Comparison of ENCODE assay signal across 1 cellular context in the genomic region with DNA sequence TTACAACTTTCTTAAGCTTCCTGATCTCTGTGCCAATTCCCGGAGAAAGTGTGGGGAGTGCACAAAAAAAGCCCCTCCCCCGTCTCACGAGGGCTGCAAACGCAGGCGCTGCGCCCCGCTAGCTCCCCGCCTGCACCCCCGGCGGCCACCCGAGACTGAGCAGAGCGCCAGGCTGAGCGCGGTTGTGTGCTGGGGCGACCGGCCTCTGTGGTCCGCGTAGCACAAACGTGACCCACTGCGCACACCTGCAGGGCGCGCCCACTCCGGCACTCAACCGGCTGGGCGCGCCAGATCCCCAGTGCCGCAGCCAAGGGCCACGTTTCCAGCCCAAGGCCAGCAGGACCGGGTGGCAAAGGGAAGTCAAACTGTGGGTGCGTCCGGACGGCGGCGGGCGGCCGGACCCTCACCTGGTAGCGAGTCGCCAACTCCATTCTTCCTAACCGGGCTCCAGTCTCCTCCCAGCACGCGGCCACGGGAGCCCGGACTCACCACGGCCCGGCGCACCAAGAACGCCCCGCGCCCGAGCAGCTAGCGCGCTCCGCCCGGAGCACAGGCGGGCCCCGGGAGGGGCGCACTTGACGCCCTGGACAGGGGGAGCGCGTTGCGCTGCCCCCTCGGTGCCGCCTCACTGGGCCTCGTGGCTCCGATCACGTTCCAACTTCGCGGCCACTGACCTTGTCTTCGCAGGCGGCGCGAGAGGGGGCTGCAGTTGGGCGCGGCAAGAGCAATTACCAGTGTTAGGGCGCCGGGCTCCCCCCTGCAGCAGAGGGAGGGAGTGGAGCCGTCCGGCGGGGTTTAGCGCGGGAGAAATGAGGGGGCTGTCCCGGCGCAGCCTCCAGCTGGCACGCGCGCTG.
TF ChIP-seq lines count a peak whose summit lies in the region.

A gene with protein sequence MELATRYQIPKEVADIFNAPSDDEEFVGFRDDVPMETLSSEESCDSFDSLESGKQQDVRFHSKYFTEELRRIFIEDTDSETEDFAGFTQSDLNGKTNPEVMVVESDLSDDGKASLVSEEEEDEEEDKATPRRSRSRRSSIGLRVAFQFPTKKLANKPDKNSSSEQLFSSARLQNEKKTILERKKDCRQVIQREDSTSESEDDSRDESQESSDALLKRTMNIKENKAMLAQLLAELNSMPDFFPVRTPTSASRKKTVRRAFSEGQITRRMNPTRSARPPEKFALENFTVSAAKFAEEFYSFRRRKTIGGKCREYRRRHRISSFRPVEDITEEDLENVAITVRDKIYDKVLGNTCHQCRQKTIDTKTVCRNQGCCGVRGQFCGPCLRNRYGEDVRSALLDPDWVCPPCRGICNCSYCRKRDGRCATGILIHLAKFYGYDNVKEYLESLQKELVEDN (minus strand): TSS at position 526 of the 854 bp plus-strand sequence. CDS start 95 bp downstream, at position 431.

TF ChIP-seq in K562, 482 proteins besides CTCF, POLR2A, EP300 and RAD21 (continued from another document):
- TF ChIP-seq, protein P1, sequence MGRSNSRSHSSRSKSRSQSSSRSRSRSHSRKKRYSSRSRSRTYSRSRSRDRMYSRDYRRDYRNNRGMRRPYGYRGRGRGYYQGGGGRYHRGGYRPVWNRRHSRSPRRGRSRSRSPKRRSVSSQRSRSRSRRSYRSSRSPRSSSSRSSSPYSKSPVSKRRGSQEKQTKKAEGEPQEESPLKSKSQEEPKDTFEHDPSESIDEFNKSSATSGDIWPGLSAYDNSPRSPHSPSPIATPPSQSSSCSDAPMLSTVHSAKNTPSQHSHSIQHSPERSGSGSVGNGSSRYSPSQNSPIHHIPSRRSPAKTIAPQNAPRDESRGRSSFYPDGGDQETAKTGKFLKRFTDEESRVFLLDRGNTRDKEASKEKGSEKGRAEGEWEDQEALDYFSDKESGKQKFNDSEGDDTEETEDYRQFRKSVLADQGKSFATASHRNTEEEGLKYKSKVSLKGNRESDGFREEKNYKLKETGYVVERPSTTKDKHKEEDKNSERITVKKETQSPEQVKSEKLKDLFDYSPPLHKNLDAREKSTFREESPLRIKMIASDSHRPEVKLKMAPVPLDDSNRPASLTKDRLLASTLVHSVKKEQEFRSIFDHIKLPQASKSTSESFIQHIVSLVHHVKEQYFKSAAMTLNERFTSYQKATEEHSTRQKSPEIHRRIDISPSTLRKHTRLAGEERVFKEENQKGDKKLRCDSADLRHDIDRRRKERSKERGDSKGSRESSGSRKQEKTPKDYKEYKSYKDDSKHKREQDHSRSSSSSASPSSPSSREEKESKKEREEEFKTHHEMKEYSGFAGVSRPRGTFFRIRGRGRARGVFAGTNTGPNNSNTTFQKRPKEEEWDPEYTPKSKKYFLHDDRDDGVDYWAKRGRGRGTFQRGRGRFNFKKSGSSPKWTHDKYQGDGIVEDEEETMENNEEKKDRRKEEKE (IDR thresholded peaks at IDR 0.05; ENCODE audit: borderline replicate concordance in 1 of 2, control insufficient read depth in 1 of 2, low read depth in 2 of 2, low read length in 1 of 2), result peak in 1 of 2 experiments; percentile 94; a peak in 2 of 4 replicates
- TF ChIP-seq SMARCA5 (IDR thresholded peaks at IDR 0.05) (no peak), FOXK2 (conservative IDR thresholded peaks at IDR 0.05 in 1 of 2, IDR thresholded peaks at IDR 0.05 in 1 of 2; ENCODE audit: low read depth in 2 of 2) (peak in 1 of 2 experiments; percentile 98; a peak in 2 of 4 replicates), TCF7L2 (IDR thresholded peaks at IDR 0.05; ENCODE audit: low read depth, low read length) (peak; percentile 61; the same call in 1 of the 2 replicates), RBM39 (optimal IDR thresholded peaks at IDR 0.05; ENCODE audit: low read depth, low read length) (no peak), TOE1 (IDR thresholded peaks at IDR 0.05; ENCODE audit: borderline replicate concordance) (peak; percentile 92), TOE1 (CRISPR knock-in tag; IDR thresholded peaks at IDR 0.05; ENCODE audit: borderline replicate concordance, low read depth) (no peak), ZNF780A (CRISPR knock-in tag; IDR thresholded peaks at IDR 0.05) (no peak), EHMT2 (IDR thresholded peaks at IDR 0.05) (no peak), SREBF1 (IDR thresholded peaks at IDR 0.05; ENCODE audit: borderline replicate concordance, low read depth, low read length) (no peak), HDGF (IDR thresholded peaks at IDR 0.05) (no peak), CXXC5 (CRISPR knock-in tag; IDR thresholded peaks at IDR 0.05) (peak; percentile 51; the same call in 1 of the 2 replicates), BRD9 (IDR thresholded peaks at IDR 0.05; ENCODE audit: low read depth, partially characterized antibody) (no peak), ZNF24 (IDR thresholded peaks at IDR 0.05) (no peak), FOSL1 (tag; conservative IDR thresholded peaks at IDR 0.05) (no peak), HMG20B (CRISPR knock-in tag; IDR thresholded peaks at IDR 0.05) (no peak), ZNF347 (CRISPR knock-in tag; IDR thresholded peaks at IDR 0.05; ENCODE audit: low read depth) (no peak), HMGN3 (IDR thresholded peaks at IDR 0.05; ENCODE audit: borderline replicate concordance, extremely low read depth, insufficient read length, low read depth, low read length) (no peak), SOX6 (IDR thresholded peaks at IDR 0.05) (no peak)
- TF ChIP-seq, protein P2, sequence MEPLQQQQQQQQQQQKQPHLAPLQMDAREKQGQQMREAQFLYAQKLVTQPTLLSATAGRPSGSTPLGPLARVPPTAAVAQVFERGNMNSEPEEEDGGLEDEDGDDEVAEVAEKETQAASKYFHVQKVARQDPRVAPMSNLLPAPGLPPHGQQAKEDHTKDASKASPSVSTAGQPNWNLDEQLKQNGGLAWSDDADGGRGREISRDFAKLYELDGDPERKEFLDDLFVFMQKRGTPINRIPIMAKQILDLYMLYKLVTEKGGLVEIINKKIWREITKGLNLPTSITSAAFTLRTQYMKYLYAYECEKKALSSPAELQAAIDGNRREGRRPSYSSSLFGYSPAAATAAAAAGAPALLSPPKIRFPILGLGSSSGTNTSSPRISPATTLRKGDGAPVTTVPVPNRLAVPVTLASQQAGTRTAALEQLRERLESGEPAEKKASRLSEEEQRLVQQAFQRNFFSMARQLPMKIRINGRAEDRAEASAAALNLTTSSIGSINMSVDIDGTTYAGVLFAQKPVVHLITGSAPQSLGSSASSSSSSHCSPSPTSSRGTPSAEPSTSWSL (CRISPR knock-in tag; IDR thresholded peaks at IDR 0.05; ENCODE audit: borderline replicate concordance), result no peak
- TF ChIP-seq, protein P3, sequence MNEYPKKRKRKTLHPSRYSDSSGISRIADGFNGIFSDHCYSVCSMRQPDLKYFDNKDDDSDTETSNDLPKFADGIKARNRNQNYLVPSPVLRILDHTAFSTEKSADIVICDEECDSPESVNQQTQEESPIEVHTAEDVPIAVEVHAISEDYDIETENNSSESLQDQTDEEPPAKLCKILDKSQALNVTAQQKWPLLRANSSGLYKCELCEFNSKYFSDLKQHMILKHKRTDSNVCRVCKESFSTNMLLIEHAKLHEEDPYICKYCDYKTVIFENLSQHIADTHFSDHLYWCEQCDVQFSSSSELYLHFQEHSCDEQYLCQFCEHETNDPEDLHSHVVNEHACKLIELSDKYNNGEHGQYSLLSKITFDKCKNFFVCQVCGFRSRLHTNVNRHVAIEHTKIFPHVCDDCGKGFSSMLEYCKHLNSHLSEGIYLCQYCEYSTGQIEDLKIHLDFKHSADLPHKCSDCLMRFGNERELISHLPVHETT (CRISPR knock-in tag; conservative IDR thresholded peaks at IDR 0.05 in 1 of 2, IDR thresholded peaks at IDR 0.05 in 1 of 2), result no peak
- TF ChIP-seq, protein P4, sequence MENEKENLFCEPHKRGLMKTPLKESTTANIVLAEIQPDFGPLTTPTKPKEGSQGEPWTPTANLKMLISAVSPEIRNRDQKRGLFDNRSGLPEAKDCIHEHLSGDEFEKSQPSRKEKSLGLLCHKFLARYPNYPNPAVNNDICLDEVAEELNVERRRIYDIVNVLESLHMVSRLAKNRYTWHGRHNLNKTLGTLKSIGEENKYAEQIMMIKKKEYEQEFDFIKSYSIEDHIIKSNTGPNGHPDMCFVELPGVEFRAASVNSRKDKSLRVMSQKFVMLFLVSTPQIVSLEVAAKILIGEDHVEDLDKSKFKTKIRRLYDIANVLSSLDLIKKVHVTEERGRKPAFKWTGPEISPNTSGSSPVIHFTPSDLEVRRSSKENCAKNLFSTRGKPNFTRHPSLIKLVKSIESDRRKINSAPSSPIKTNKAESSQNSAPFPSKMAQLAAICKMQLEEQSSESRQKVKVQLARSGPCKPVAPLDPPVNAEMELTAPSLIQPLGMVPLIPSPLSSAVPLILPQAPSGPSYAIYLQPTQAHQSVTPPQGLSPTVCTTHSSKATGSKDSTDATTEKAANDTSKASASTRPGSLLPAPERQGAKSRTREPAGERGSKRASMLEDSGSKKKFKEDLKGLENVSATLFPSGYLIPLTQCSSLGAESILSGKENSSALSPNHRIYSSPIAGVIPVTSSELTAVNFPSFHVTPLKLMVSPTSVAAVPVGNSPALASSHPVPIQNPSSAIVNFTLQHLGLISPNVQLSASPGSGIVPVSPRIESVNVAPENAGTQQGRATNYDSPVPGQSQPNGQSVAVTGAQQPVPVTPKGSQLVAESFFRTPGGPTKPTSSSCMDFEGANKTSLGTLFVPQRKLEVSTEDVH (IDR thresholded peaks at IDR 0.05; ENCODE audit: low read depth, partially characterized antibody), result peak; percentile 87
- TF ChIP-seq, protein P5, sequence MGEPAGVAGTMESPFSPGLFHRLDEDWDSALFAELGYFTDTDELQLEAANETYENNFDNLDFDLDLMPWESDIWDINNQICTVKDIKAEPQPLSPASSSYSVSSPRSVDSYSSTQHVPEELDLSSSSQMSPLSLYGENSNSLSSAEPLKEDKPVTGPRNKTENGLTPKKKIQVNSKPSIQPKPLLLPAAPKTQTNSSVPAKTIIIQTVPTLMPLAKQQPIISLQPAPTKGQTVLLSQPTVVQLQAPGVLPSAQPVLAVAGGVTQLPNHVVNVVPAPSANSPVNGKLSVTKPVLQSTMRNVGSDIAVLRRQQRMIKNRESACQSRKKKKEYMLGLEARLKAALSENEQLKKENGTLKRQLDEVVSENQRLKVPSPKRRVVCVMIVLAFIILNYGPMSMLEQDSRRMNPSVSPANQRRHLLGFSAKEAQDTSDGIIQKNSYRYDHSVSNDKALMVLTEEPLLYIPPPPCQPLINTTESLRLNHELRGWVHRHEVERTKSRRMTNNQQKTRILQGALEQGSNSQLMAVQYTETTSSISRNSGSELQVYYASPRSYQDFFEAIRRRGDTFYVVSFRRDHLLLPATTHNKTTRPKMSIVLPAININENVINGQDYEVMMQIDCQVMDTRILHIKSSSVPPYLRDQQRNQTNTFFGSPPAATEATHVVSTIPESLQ (CRISPR knock-in tag; IDR thresholded peaks at IDR 0.05), result 0 out of 2 replicates have a peak, but pooled peaks have one; percentile 48
- TF ChIP-seq, protein P6, sequence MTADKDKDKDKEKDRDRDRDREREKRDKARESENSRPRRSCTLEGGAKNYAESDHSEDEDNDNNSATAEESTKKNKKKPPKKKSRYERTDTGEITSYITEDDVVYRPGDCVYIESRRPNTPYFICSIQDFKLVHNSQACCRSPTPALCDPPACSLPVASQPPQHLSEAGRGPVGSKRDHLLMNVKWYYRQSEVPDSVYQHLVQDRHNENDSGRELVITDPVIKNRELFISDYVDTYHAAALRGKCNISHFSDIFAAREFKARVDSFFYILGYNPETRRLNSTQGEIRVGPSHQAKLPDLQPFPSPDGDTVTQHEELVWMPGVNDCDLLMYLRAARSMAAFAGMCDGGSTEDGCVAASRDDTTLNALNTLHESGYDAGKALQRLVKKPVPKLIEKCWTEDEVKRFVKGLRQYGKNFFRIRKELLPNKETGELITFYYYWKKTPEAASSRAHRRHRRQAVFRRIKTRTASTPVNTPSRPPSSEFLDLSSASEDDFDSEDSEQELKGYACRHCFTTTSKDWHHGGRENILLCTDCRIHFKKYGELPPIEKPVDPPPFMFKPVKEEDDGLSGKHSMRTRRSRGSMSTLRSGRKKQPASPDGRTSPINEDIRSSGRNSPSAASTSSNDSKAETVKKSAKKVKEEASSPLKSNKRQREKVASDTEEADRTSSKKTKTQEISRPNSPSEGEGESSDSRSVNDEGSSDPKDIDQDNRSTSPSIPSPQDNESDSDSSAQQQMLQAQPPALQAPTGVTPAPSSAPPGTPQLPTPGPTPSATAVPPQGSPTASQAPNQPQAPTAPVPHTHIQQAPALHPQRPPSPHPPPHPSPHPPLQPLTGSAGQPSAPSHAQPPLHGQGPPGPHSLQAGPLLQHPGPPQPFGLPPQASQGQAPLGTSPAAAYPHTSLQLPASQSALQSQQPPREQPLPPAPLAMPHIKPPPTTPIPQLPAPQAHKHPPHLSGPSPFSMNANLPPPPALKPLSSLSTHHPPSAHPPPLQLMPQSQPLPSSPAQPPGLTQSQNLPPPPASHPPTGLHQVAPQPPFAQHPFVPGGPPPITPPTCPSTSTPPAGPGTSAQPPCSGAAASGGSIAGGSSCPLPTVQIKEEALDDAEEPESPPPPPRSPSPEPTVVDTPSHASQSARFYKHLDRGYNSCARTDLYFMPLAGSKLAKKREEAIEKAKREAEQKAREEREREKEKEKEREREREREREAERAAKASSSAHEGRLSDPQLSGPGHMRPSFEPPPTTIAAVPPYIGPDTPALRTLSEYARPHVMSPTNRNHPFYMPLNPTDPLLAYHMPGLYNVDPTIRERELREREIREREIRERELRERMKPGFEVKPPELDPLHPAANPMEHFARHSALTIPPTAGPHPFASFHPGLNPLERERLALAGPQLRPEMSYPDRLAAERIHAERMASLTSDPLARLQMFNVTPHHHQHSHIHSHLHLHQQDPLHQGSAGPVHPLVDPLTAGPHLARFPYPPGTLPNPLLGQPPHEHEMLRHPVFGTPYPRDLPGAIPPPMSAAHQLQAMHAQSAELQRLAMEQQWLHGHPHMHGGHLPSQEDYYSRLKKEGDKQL (CRISPR knock-in tag; IDR thresholded peaks at IDR 0.05; ENCODE audit: borderline replicate concordance), result no peak
